In genomic region chr10:79781584-79781983, GRCh38 we compare ENCODE assay signal across 4 cellular contexts. TPM values are rescaled to one million over a fixed set of nuclear protein-coding genes. Genes with fewer than 3 reads are reported as not detected.
"Had no signal": no experiment of that assay in that cellular context is flagged by ENCODE, and none has a peak within 500 bp of the region (broad histone marks: within the 10 kb centered on the region; RNA-seq: fewer than 3 reads in every experiment).

No MANE protein-coding gene starts in this region.

RNA-seq across cellular contexts. Expression of gene NUTM2E, which starts 45.0 kb away (rescaled TPM):
- total RNA-seq: GM23338, H9, HT-29, IMR-90 had no signal
- polyA plus RNA-seq: IMR-90 had no signal
